Comparison of ENCODE assay signal across 8 cellular contexts in genomic region chr3:4303187-4304123, GRCh38. TPM values are rescaled to one million over a fixed set of nuclear protein-coding genes. Genes with fewer than 3 reads are reported as not detected.
A peak's percentile ranks its signal among the peaks of the same experiment; 100 is the strongest.
DNase-seq lines count a peak whose midpoint lies in the region; ATAC-seq and TF ChIP-seq lines count a peak whose summit lies in the region.

TSS of gene SETMAR (plus strand) at chr3:4303369. CDS start at chr3:4303371, 2 bp downstream.

- ATAC-seq in GM19023 (IDR thresholded peaks at IDR 0.05; ENCODE audit: unreplicated experiment) (peak; percentile 98), HG03196 (IDR thresholded peaks at IDR 0.05; ENCODE audit: unreplicated experiment) (peak; percentile 99)

- TF ChIP-seq CTCF in AG09319 (IDR thresholded peaks at IDR 0.05; ENCODE audit: low read depth, low read length), result no peak

- peak; percentile 54 for DNase-seq in AG09319 (ENCODE audit: extremely low read depth, low read depth)
- DNase-seq in NCI-H345 treated with DMSO at 0.1 percent for 48 hours (lab: John Stamatoyannopoulos, UW; ENCODE audit: unreplicated experiment), result peak; percentile 45
- DNase-seq in activated CD4-positive, alpha-beta T cell treated with anti-CD3 and anti-CD28 coated beads for 24 hours (ENCODE audit: low read depth in 2 of 2), result peak; percentile 72 to 77
- peak; percentile 92 for DNase-seq in cerebellum (ENCODE audit: low spot score)
- peak; percentile 85 for DNase-seq in kidney glomerular epithelial cell (lab: John Stamatoyannopoulos, UW)
- DNase-seq in stimulated activated CD4-positive, alpha-beta T cell treated with anti-CD3 and anti-CD28 coated beads, Interleukin-1b, Interleukin-23, amount 100 ng/mL, for 1 hour (ENCODE audit: low read depth in 2 of 2), result peak; percentile 50 to 63

RNA-seq across cellular contexts. Expression of gene SETMAR, which starts in this region (rescaled TPM):
- total RNA-seq in cerebellum, result 25.0 TPM

Comparison
In these comparisons a context has a peak if more than half of its experiments do, and no peak if none do; other contexts are left out.
1. Peak in every context shown above with its lines: DNase-seq and ATAC-seq.